In the genomic region with DNA sequence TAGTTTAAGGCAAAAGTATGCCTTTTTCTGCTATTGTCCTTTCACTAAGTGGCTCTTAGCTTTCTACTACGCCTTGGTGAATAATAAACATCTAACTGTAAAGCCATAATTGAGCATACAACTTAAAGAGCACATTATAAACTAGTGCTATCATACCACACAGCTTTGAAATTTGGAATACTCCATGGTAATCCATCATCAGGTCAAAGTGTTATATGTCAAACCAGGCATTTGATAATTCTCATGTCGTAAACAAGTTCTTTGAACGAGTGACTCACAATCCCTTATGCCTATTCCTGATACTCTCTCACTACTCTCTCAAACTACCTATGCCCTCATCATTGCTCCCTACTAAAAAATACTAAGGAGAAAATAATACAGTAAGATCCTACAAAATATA, we compare ENCODE assay signal across 18 cellular contexts.
A peak's percentile ranks its signal among the peaks of the same experiment; 100 is the strongest.
DNase-seq lines count a peak whose midpoint lies in the region; ATAC-seq, FAIRE-seq and TF ChIP-seq lines count a peak whose summit lies in the region.
"Had no signal": no experiment of that assay in that cellular context is flagged by ENCODE, and none has a peak within 500 bp of the region (broad histone marks: within the 10 kb centered on the region; RNA-seq: fewer than 3 reads in every experiment).

No MANE protein-coding gene starts in this region.

- H3K4me2 ChIP-seq in fibroblast of lung (ENCODE audit: extremely low read depth, insufficient read depth, low read length) = peak overlapping the region; percentile 48
- H3K4me2 ChIP-seq in osteoblast (ENCODE audit: insufficient read depth, low read length) = peak overlapping the region; percentile 47

- no peak overlapping the region for H3K4me3 ChIP-seq in fibroblast of lung (replicated peaks in 1 of 4; ENCODE audit: control extremely low read depth in 1 of 4, insufficient read depth in 1 of 4, low read depth in 3 of 4, low read length in 4 of 4)
- no peak overlapping the region for H3K4me3 ChIP-seq in osteoblast (ENCODE audit: insufficient read depth, low read length)
- H3K4me3 ChIP-seq: Peyer's patch, tibial nerve had no signal

- H3K79me2 ChIP-seq in fibroblast of lung (ENCODE audit: control insufficient read depth, insufficient read depth, low read length) = no peaks in the 10 kb centered on the region
- no peaks in the 10 kb centered on the region for H3K79me2 ChIP-seq in osteoblast (ENCODE audit: insufficient read depth, low read length)
- H3K79me2 ChIP-seq: parathyroid adenoma had no signal

- ATAC-seq in HG03457 (IDR thresholded peaks at IDR 0.05; ENCODE audit: unreplicated experiment) = no peak
- ATAC-seq in left lobe of liver = no peak
- ATAC-seq in natural killer cell = no peak

- H3K27ac ChIP-seq in fibroblast of lung (ENCODE audit: insufficient read depth, low read length) (peak overlapping the region; percentile 68), osteoblast (ENCODE audit: low read depth, low read length) (peak overlapping the region; percentile 63)
- H3K27ac ChIP-seq: parathyroid adenoma, Peyer's patch, tibial nerve had no signal

- TF ChIP-seq POLR2A in erythroblast (IDR thresholded peaks at IDR 0.05; ENCODE audit: low read length) = no peak

- no peak for FAIRE-seq in RCC 7860 (lab: Jason Lieb, UNC)

- H3K9me3 ChIP-seq in fibroblast of lung (ENCODE audit: control insufficient read depth, insufficient read depth, low read depth, low read length) (no peaks in the 10 kb centered on the region), osteoblast (ENCODE audit: low read depth, low read length) (no peaks in the 10 kb centered on the region)
- H3K9me3 ChIP-seq: Peyer's patch had no signal

- no peak for TF ChIP-seq CTCF in Calu3 (IDR thresholded peaks at IDR 0.05; ENCODE audit: unreplicated experiment)
- TF ChIP-seq CTCF in fibroblast of lung (conservative IDR thresholded peaks at IDR 0.05 in 1 of 2, IDR thresholded peaks at IDR 0.05 in 1 of 2; ENCODE audit: low read depth in 1 of 2, low read length in 2 of 2) = no peak
- TF ChIP-seq CTCF in osteoblast (IDR thresholded peaks at IDR 0.05; ENCODE audit: extremely low read depth, low read depth, low read length) = no peak
- TF ChIP-seq CTCF in natural killer cell (IDR thresholded peaks at IDR 0.05) = no peak

- H3K27me3 ChIP-seq in fibroblast of lung (ENCODE audit: control insufficient read depth, insufficient read depth, low read length) = no peaks in the 10 kb centered on the region
- H3K27me3 ChIP-seq in osteoblast (ENCODE audit: insufficient read depth, low read length) = no peaks in the 10 kb centered on the region
- H3K27me3 ChIP-seq: Peyer's patch, tibial nerve had no signal

- no peak overlapping the region for H3K9ac ChIP-seq in fibroblast of lung (ENCODE audit: insufficient read depth, low read length)
- H3K9ac ChIP-seq: parathyroid adenoma had no signal

- DNase-seq in Calu3 (no peak), RCC 7860 (ENCODE audit: low spot score) (peak; percentile 9), fibroblast of lung (ENCODE audit: low read depth in 2 of 2) (peak; percentile 50 to 76), osteoblast (ENCODE audit: insufficient read length, low spot score, missing footprints) (peak; percentile 66), left lobe of liver (ENCODE audit: low spot score) (no peak), natural killer cell (no peak), erythroblast (lab: John Stamatoyannopoulos, UW) (no peak)
- DNase-seq: activated CD4-positive, alpha-beta T cell treated with anti-CD3 and anti-CD28 coated beads, Interleukin-2, amount 50 U/mL, for 48 hours; activated effector memory CD4-positive, alpha-beta T cell treated with Interleukin-2 at 50 U/mL for 16 hours; C1 segment of cervical spinal cord; NCI-H1930; NCI-H526; Peyer's patch had no signal

- H3K4me3 Mint-ChIP-seq in Calu3 (ENCODE audit: low read depth, unreplicated experiment) (no peak overlapping the region), natural killer cell (no peak overlapping the region)
- H3K4me3 Mint-ChIP-seq: brain, memory B cell had no signal

- no TSS peak for BruUV-seq in Calu3 (replicated peaks; lab: Mats Ljungman, UMichigan)

- H3K4me1 Mint-ChIP-seq in Calu3 (ENCODE audit: low read depth, unreplicated experiment) (peaks cover 32% of the 10 kb centered on the region), natural killer cell (no peaks in the 10 kb centered on the region)
- H3K4me1 Mint-ChIP-seq: memory B cell had no signal

- CTCF ChIA-PET in Calu3 (lab: Charles Lee) = interaction anchor here (0.7 to 0.9 kb wide), 2 partner anchors 158 to 645 kb away, joined by 3 read pairs; partner anchors contain the start of gene CHRM3

- intact Hi-C loops in Calu3 (cut with micrococcal nuclease; ENCODE audit: unreplicated experiment) = loop anchor here (10.0 kb wide), 1 partner anchor 493 kb away; no protein-coding TSS in a partner anchor
- intact Hi-C loops in natural killer cell (cut with micrococcal nuclease) = no loop called here

- H3K27me3 Mint-ChIP-seq in Calu3 (ENCODE audit: unreplicated experiment) = no peaks in the 10 kb centered on the region
- H3K27me3 Mint-ChIP-seq in natural killer cell (ENCODE audit: low read depth in 2 of 2) = peaks cover 2 to 13% of the 10 kb centered on the region in 2 donors
- H3K27me3 Mint-ChIP-seq: memory B cell had no signal

- H3K4me1 ChIP-seq in fibroblast of lung (ENCODE audit: control insufficient read depth, extremely low read depth, insufficient read depth, low read length) = peaks cover 6% of the 10 kb centered on the region
- H3K4me1 ChIP-seq in osteoblast (ENCODE audit: insufficient read depth, low read length) = peaks cover 32% of the 10 kb centered on the region
- H3K4me1 ChIP-seq: parathyroid adenoma, Peyer's patch had no signal

- H3K9me3 Mint-ChIP-seq in Calu3 (ENCODE audit: low read depth, unreplicated experiment) (no peaks in the 10 kb centered on the region), natural killer cell (no peaks in the 10 kb centered on the region)

- no peak overlapping the region for H2AFZ ChIP-seq in fibroblast of lung (ENCODE audit: low read length)
- no peak overlapping the region for H2AFZ ChIP-seq in osteoblast (ENCODE audit: low read length)
- H2AFZ ChIP-seq: parathyroid adenoma had no signal

- H3K27ac Mint-ChIP-seq in Calu3 (ENCODE audit: unreplicated experiment) = peak overlapping the region; percentile 3
- H3K27ac Mint-ChIP-seq in natural killer cell = no peak overlapping the region
- H3K27ac Mint-ChIP-seq: brain, memory B cell had no signal

- H4K20me1 ChIP-seq in fibroblast of lung (ENCODE audit: control insufficient read depth, extremely low read depth, insufficient read depth, low read length) (no peaks in the 10 kb centered on the region), osteoblast (ENCODE audit: insufficient read depth, low read length) (no peaks in the 10 kb centered on the region)

- no peaks in the 10 kb centered on the region for H3K36me3 ChIP-seq in fibroblast of lung (ENCODE audit: control insufficient read depth, insufficient read depth, low read length)
- no peaks in the 10 kb centered on the region for H3K36me3 ChIP-seq in osteoblast (ENCODE audit: insufficient read depth, low read length)
- H3K36me3 ChIP-seq: Peyer's patch, tibial nerve had no signal

- H3K36me3 Mint-ChIP-seq in Calu3 (ENCODE audit: insufficient read depth, unreplicated experiment) = no peaks in the 10 kb centered on the region
- H3K36me3 Mint-ChIP-seq in natural killer cell = no peaks in the 10 kb centered on the region
- H3K36me3 Mint-ChIP-seq: brain, memory B cell had no signal

Comparison
In these comparisons a context has a peak if more than half of its experiments do, and no peak if none do; other contexts are left out.
1. DNase-seq: peak in RCC 7860 (single experiment), fibroblast of lung (2 of 2) and osteoblast (single experiment); none in Calu3 (single experiment), left lobe of liver (single experiment), natural killer cell (single experiment) and erythroblast (0 of 2).